Comparison of ENCODE assay signal across 23 cellular contexts in genomic region chr7:155178096-155178495, GRCh38.
"Had no signal": no experiment of that assay in that cellular context is flagged by ENCODE, and none has a peak within 500 bp of the region (broad histone marks: within the 10 kb centered on the region; RNA-seq: fewer than 3 reads in every experiment).

No MANE protein-coding gene starts in this region.

- H3K9me3 ChIP-seq: gastrocnemius medialis, prostate gland, testis, tibial artery, uterus had no signal

- DNase-seq: cortex of kidney; effector memory CD8-positive, alpha-beta T cell; foreskin fibroblast; gastrocnemius medialis; kidney; naive B cell; right cardiac atrium; sigmoid colon; spleen; stimulated activated CD4-positive, alpha-beta T cell treated with anti-CD3 and anti-CD28 coated beads, Interleukin-4, amount 100 ng/mL, for 4 hours; stimulated activated naive CD8-positive, alpha-beta T cell treated with anti-CD3 and anti-CD28 coated beads, Interleukin-15, Interleukin-2, amounts not matched to agents 100 U/mL and 50 U/mL, for 24 hours; substantia nigra; testis; tibial artery; upper lobe of left lung; uterus had no signal

- H2AFZ ChIP-seq: neural progenitor cell had no signal

- H3K36me3 ChIP-seq: gastrocnemius medialis, neural progenitor cell, prostate gland, sigmoid colon, spleen, tibial artery, upper lobe of left lung, uterus had no signal

- H3K27ac ChIP-seq: gastrocnemius medialis, neural progenitor cell, prostate gland, sigmoid colon, skin epidermis, spleen, testis, tibial artery, upper lobe of left lung, uterus had no signal

- H3K4me2 ChIP-seq: neural progenitor cell had no signal

- H3K27me3 ChIP-seq: gastrocnemius medialis, neural progenitor cell, sigmoid colon, testis, tibial artery, upper lobe of left lung, uterus had no signal

- H3K4me3 ChIP-seq: gastrocnemius medialis, lung, neural progenitor cell, prostate gland, sigmoid colon, skin epidermis, spleen, testis, tibial artery, upper lobe of left lung, uterus had no signal

- ATAC-seq: effector memory CD8-positive, alpha-beta T cell; gastrocnemius medialis; left lobe of liver; natural killer cell treated with Interleukin-12 subunit alpha and Interleukin-12 subunit beta and Interleukin-15 and Interleukin-18, amount 100 ng/mL, for 72 hours; right cardiac atrium; stimulated activated memory B cell treated with anti-CD40 and anti-IgM and Interleukin-4, amounts not matched to agents 10 μg/mL and 1 μg/mL and 100 μg/mL, for 72 hours; stimulated activated naive CD8-positive, alpha-beta T cell treated with anti-CD3 and anti-CD28 coated beads, Interleukin-15, Interleukin-2, amounts not matched to agents 100 U/mL and 50 U/mL, for 24 hours had no signal

- H3K4me1 ChIP-seq: gastrocnemius medialis, neural progenitor cell, prostate gland, sigmoid colon, spleen, testis, tibial artery, upper lobe of left lung, uterus had no signal

- H3K9ac ChIP-seq: neural progenitor cell had no signal
